ENCODE assay signal across 22 cellular contexts in genomic region chr5:53970510-53970909, GRCh38.
"Had no signal": no experiment of that assay in that cellular context is flagged by ENCODE, and none has a peak within 500 bp of the region (broad histone marks: within the 10 kb centered on the region; RNA-seq: fewer than 3 reads in every experiment).

No MANE protein-coding gene starts in this region.

- H3K4me3 ChIP-seq: dorsolateral prefrontal cortex, neural progenitor cell, prostate gland, right atrium auricular region, testis, tibial artery had no signal

- H3K4me1 Mint-ChIP-seq: immature natural killer cell; naive thymus-derived CD4-positive, alpha-beta T cell; neural progenitor cell; stimulated activated memory B cell treated with anti-CD40 and anti-IgM and Interleukin-4, amounts not matched to agents 10 μg/mL and 1 μg/mL and 100 μg/mL, for 72 hours had no signal

- H3K4me3 Mint-ChIP-seq: immature natural killer cell; naive thymus-derived CD4-positive, alpha-beta T cell; nephron; neural progenitor cell; stimulated activated memory B cell treated with anti-CD40 and anti-IgM and Interleukin-4, amounts not matched to agents 10 μg/mL and 1 μg/mL and 100 μg/mL, for 72 hours; type B pancreatic cell had no signal

- H3K9me3 ChIP-seq: prostate gland, right atrium auricular region, testis, tibial artery had no signal

- DNase-seq: cerebellar nuclear complex; cortex of kidney; dorsolateral prefrontal cortex; effector CD4-positive, alpha-beta T cell; hypothalamus; immature natural killer cell; mesendoderm; midbrain; naive thymus-derived CD4-positive, alpha-beta T cell; stimulated activated CD4-positive, alpha-beta T cell treated with anti-CD3 and anti-CD28 coated beads, Interleukin-2, amount 100 ng/mL, for 24 hours; stimulated activated CD4-positive, alpha-beta T cell treated with anti-CD3 and anti-CD28 coated beads, Interleukin-4, amount 100 ng/mL, for 4 hours; stimulated activated naive CD8-positive, alpha-beta T cell treated with anti-CD3 and anti-CD28 coated beads, Interleukin-15, Interleukin-2, amounts not matched to agents 100 U/mL and 50 U/mL, for 24 hours; substantia nigra; testis; tibial artery had no signal

- H3K36me3 Mint-ChIP-seq: neural progenitor cell, type B pancreatic cell had no signal

- H3K36me3 ChIP-seq: neural progenitor cell, prostate gland, right atrium auricular region, tibial artery had no signal

- ATAC-seq: naive thymus-derived CD4-positive, alpha-beta T cell; stimulated activated memory B cell treated with anti-CD40 and anti-IgM and Interleukin-4, amounts not matched to agents 10 μg/mL and 1 μg/mL and 100 μg/mL, for 72 hours; stimulated activated naive CD8-positive, alpha-beta T cell treated with anti-CD3 and anti-CD28 coated beads, Interleukin-15, Interleukin-2, amounts not matched to agents 100 U/mL and 50 U/mL, for 24 hours had no signal

- H3K27ac ChIP-seq: dorsolateral prefrontal cortex, neural progenitor cell, parathyroid adenoma, prostate gland, right atrium auricular region, testis, tibial artery had no signal

- H3K27me3 Mint-ChIP-seq: naive thymus-derived CD4-positive, alpha-beta T cell; stimulated activated memory B cell treated with anti-CD40 and anti-IgM and Interleukin-4, amounts not matched to agents 10 μg/mL and 1 μg/mL and 100 μg/mL, for 72 hours; type B pancreatic cell had no signal

- H3K27ac Mint-ChIP-seq: immature natural killer cell; naive thymus-derived CD4-positive, alpha-beta T cell; neural progenitor cell; stimulated activated memory B cell treated with anti-CD40 and anti-IgM and Interleukin-4, amounts not matched to agents 10 μg/mL and 1 μg/mL and 100 μg/mL, for 72 hours; type B pancreatic cell had no signal

- H3K27me3 ChIP-seq: dorsolateral prefrontal cortex, neural progenitor cell, right atrium auricular region, testis, tibial artery had no signal

- H3K4me1 ChIP-seq: neural progenitor cell, parathyroid adenoma, prostate gland, right atrium auricular region, testis had no signal
